Comparison of ENCODE assay signal across 24 cellular contexts in genomic region chr4:144421056-144421455, GRCh38.
DNase-seq lines count a peak whose midpoint lies in the region; ATAC-seq, FAIRE-seq and TF ChIP-seq lines count a peak whose summit lies in the region.
"Had no signal": no experiment of that assay in that cellular context is flagged by ENCODE, and none has a peak within 500 bp of the region (broad histone marks: within the 10 kb centered on the region; RNA-seq: fewer than 3 reads in every experiment).

No MANE protein-coding gene starts in this region.

- H3K4me3 ChIP-seq in A549 (no peak overlapping the region), Karpas-422 (ENCODE audit: low read length) (no peak overlapping the region), left lung (no peak overlapping the region)
- H3K4me3 ChIP-seq: BLaER1, GM12878 had no signal

- ATAC-seq in A549, result no peak
- ATAC-seq in left lung, result no peak
- no peak for ATAC-seq in HG03196 (IDR thresholded peaks at IDR 0.05; ENCODE audit: unreplicated experiment)
- ATAC-seq: GM12878 had no signal

- no peak for TF ChIP-seq RAD21 in A549 (conservative IDR thresholded peaks at IDR 0.05 in 1 of 2, IDR thresholded peaks at IDR 0.05 in 1 of 2)

- H3K9me2 ChIP-seq in Karpas-422 (replicated peaks; ENCODE audit: insufficient read depth, low read length), result no peaks in the 10 kb centered on the region

- 81% methylated on average over 4 of the region's 4 CpGs for WGBS in A549 (ENCODE audit: missing lambda C conversion rate)

- no peaks in the 10 kb centered on the region for H4K20me1 ChIP-seq in Karpas-422 (ENCODE audit: insufficient read depth, low read depth, low read length)
- H4K20me1 ChIP-seq: BLaER1 had no signal

- TF ChIP-seq EP300 in A549 (IDR thresholded peaks at IDR 0.05), result no peak

- H3K36me3 ChIP-seq in Karpas-422 (ENCODE audit: insufficient read depth, low read length), result no peaks in the 10 kb centered on the region
- no peaks in the 10 kb centered on the region for H3K36me3 ChIP-seq in left lung
- H3K36me3 ChIP-seq: BE2C, BLaER1 had no signal

- TF ChIP-seq CTCF in A549 (IDR thresholded peaks at IDR 0.05), result no peak
- no peak for TF ChIP-seq CTCF in left lung (IDR thresholded peaks at IDR 0.05)

- no peak for DNase-seq in A549 (ENCODE audit: low read depth in 1 of 2, low spot score in 1 of 2)
- DNase-seq in Karpas-422, result peak; percentile 9
- no peak for DNase-seq in NCI-H187 (lab: John Stamatoyannopoulos, UW)
- DNase-seq in left lung, result no peak
- DNase-seq: 8988T; ACHN; BE2C; C1 segment of cervical spinal cord; CD4-positive, alpha-beta memory T cell; CD4-positive, CD25-positive, alpha-beta regulatory T cell; CD8-positive, alpha-beta memory T cell; COR-L47; DMS 273 treated with DMSO at 0.1 percent for 48 hours; DMS153; DMS53; DMS79; DND-41; EL; GDM1 had no signal

- CTCF ChIA-PET in A549 (lab: Yijun Ruan, JAX), result no interaction called here

- no peaks in the 10 kb centered on the region for H3K27me3 ChIP-seq in Karpas-422 (ENCODE audit: low read length)
- H3K27me3 ChIP-seq in left lung, result no peaks in the 10 kb centered on the region
- H3K27me3 ChIP-seq: BE2C, BLaER1 had no signal

- FAIRE-seq in A549 (lab: Jason Lieb, UNC), result no peak
- FAIRE-seq: GM12878, GM12892, GM18507 had no signal

- no peak overlapping the region for H3K9ac ChIP-seq in Karpas-422 (ENCODE audit: low read length)
- H3K9ac ChIP-seq: BLaER1 had no signal

- H3K4me1 ChIP-seq in A549, result no peaks in the 10 kb centered on the region
- no peaks in the 10 kb centered on the region for H3K4me1 ChIP-seq in Karpas-422 (ENCODE audit: low read length)
- no peaks in the 10 kb centered on the region for H3K4me1 ChIP-seq in left lung
- H3K4me1 ChIP-seq: BE2C, BLaER1 had no signal

- H2AFZ ChIP-seq in Karpas-422 (ENCODE audit: low read length), result no peak overlapping the region

- H3K4me2 ChIP-seq in A549 (no peak overlapping the region), Karpas-422 (ENCODE audit: low read depth, low read length, poor library complexity, severe bottlenecking) (no peak overlapping the region)
- H3K4me2 ChIP-seq: BLaER1 had no signal

- TF ChIP-seq POLR2A in A549 (IDR thresholded peaks at IDR 0.05; ENCODE audit: low read length), result no peak

- H3K27ac ChIP-seq in A549 (no peak overlapping the region), Karpas-422 (ENCODE audit: low read length) (no peak overlapping the region), left lung (no peak overlapping the region)
- H3K27ac ChIP-seq: BLaER1 had no signal

- H3K9me3 ChIP-seq in A549 (no peaks in the 10 kb centered on the region), Karpas-422 (ENCODE audit: low read length) (no peaks in the 10 kb centered on the region), left lung (no peaks in the 10 kb centered on the region)
- H3K9me3 ChIP-seq: BE2C, BLaER1 had no signal

- POLR2A ChIA-PET in A549 (lab: Yijun Ruan, JAX), result no interaction called here

- intact Hi-C loops in left lung (cut with DNase I), result no loop called here

- H3K79me2 ChIP-seq in Karpas-422 (ENCODE audit: low read length), result no peaks in the 10 kb centered on the region

TF ChIP-seq in A549, 52 proteins besides CTCF, POLR2A, EP300 and RAD21:
- TF ChIP-seq ZC3H11A (IDR thresholded peaks at IDR 0.05), result peak; percentile 83
- TF ChIP-seq PBX3 (IDR thresholded peaks at IDR 0.05), result no peak
TF ChIP-seq in A549: peak in this region for 1.
